In the genomic region with DNA sequence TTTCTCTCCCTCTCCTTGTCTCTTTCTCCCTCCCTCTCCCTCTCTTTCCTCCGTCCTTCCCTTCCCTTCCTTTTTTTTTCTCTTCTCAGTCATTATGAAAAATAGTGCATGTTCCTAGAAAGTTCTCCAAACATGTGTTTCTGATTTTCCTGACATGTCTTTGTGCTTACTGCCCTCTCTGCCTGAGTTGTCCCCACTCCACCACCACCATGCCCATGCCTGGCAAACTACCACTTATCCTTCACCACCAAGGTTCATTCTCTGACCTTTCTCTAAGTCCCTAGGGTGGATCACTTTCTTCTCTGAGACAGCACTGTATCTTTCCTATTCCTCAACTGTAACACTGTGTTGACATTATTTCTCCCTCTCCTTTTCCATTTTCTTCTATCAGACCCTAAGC, we compare ENCODE assay signal across 25 cellular contexts.
DNase-seq lines count a peak whose midpoint lies in the region; ATAC-seq and TF ChIP-seq lines count a peak whose summit lies in the region.
"Had no signal": no experiment of that assay in that cellular context is flagged by ENCODE, and none has a peak within 500 bp of the region (broad histone marks: within the 10 kb centered on the region; RNA-seq: fewer than 3 reads in every experiment).

No MANE protein-coding gene starts in this region.

- H3K27ac Mint-ChIP-seq in activated T-helper 1 cell treated with anti-CD3 and anti-CD28 coated beads, Interleukin-12 subunit alpha, Interleukin-12 subunit beta, Interleukin-2, Interleukin-4 antibody, amounts not matched to agents 30 ng/mL and 10 ng/mL and 1 ng/mL, durations not matched to agents 14 hours and 24 hours and 36 hours: peak overlapping the region; percentile 35
- no peak overlapping the region for H3K27ac Mint-ChIP-seq in neural crest cell (ENCODE audit: unreplicated experiment)
- H3K27ac Mint-ChIP-seq in stimulated activated memory B cell treated with anti-CD40 and anti-IgM and Interleukin-4, amounts not matched to agents 10 μg/mL and 1 μg/mL and 100 μg/mL, for 72 hours: no peak overlapping the region
- H3K27ac Mint-ChIP-seq: CD4-positive, CD25-positive, alpha-beta regulatory T cell; GM23338; HFFc6; IgD-negative memory B cell had no signal

- intact Hi-C loops in activated T-helper 1 cell treated with anti-CD3 and anti-CD28 coated beads, Interleukin-12 subunit alpha, Interleukin-12 subunit beta, Interleukin-2, Interleukin-4 antibody, amounts not matched to agents 30 ng/mL and 10 ng/mL and 1 ng/mL, durations not matched to agents 14 hours and 24 hours and 36 hours (cut with micrococcal nuclease): no loop called here
- intact Hi-C loops in ascending aorta (cut with DNase I): no loop called here

- no peaks in the 10 kb centered on the region for H3K9me3 ChIP-seq in HEK293 (ENCODE audit: control insufficient read depth, insufficient read depth, low read depth, low read length)
- no peaks in the 10 kb centered on the region for H3K9me3 ChIP-seq in ascending aorta
- H3K9me3 ChIP-seq: BLaER1 had no signal

- no peaks in the 10 kb centered on the region for H3K36me3 ChIP-seq in HEK293 (ENCODE audit: control insufficient read depth in 2 of 2, insufficient read depth in 1 of 2, low read length in 2 of 2)
- no peaks in the 10 kb centered on the region for H3K36me3 ChIP-seq in ascending aorta
- H3K36me3 ChIP-seq: BLaER1 had no signal

- TF ChIP-seq CTCF in HEK293 (tag by site-specific recombination; IDR thresholded peaks at IDR 0.05) (no peak), fibroblast of mammary gland (conservative IDR thresholded peaks at IDR 0.05; ENCODE audit: control insufficient read depth, insufficient read depth, low read depth, low read length) (no peak), neural crest cell (conservative IDR thresholded peaks at IDR 0.05) (no peak), ascending aorta (IDR thresholded peaks at IDR 0.05) (no peak)

- no peak overlapping the region for H3K4me3 ChIP-seq in HEK293 (ENCODE audit: low read depth, low read length)
- no peak overlapping the region for H3K4me3 ChIP-seq in fibroblast of mammary gland (ENCODE audit: control insufficient read depth, low read depth, low read length)
- no peak overlapping the region for H3K4me3 ChIP-seq in ascending aorta
- H3K4me3 ChIP-seq: BLaER1, GM23338 had no signal

- H3K4me1 Mint-ChIP-seq in activated T-helper 1 cell treated with anti-CD3 and anti-CD28 coated beads, Interleukin-12 subunit alpha, Interleukin-12 subunit beta, Interleukin-2, Interleukin-4 antibody, amounts not matched to agents 30 ng/mL and 10 ng/mL and 1 ng/mL, durations not matched to agents 14 hours and 24 hours and 36 hours (ENCODE audit: low read depth): no peaks in the 10 kb centered on the region
- peaks cover 14% of the 10 kb centered on the region for H3K4me1 Mint-ChIP-seq in neural crest cell
- no peaks in the 10 kb centered on the region for H3K4me1 Mint-ChIP-seq in stimulated activated memory B cell treated with anti-CD40 and anti-IgM and Interleukin-4, amounts not matched to agents 10 μg/mL and 1 μg/mL and 100 μg/mL, for 72 hours
- H3K4me1 Mint-ChIP-seq: CD4-positive, CD25-positive, alpha-beta regulatory T cell; IgD-negative memory B cell had no signal

- H3K4me1 ChIP-seq in HEK293 (ENCODE audit: control insufficient read depth, insufficient read depth, low read length) (no peaks in the 10 kb centered on the region), ascending aorta (no peaks in the 10 kb centered on the region)
- H3K4me1 ChIP-seq: BLaER1 had no signal

- H3K4me3 Mint-ChIP-seq in activated T-helper 1 cell treated with anti-CD3 and anti-CD28 coated beads, Interleukin-12 subunit alpha, Interleukin-12 subunit beta, Interleukin-2, Interleukin-4 antibody, amounts not matched to agents 30 ng/mL and 10 ng/mL and 1 ng/mL, durations not matched to agents 14 hours and 24 hours and 36 hours: no peak overlapping the region
- H3K4me3 Mint-ChIP-seq in neural crest cell: peak overlapping the region; percentile 25
- H3K4me3 Mint-ChIP-seq in stimulated activated memory B cell treated with anti-CD40 and anti-IgM and Interleukin-4, amounts not matched to agents 10 μg/mL and 1 μg/mL and 100 μg/mL, for 72 hours: no peak overlapping the region
- H3K4me3 Mint-ChIP-seq: CD4-positive, CD25-positive, alpha-beta regulatory T cell; GM23338; H9; HFFc6; IgD-negative memory B cell had no signal

- no peaks in the 10 kb centered on the region for H3K36me3 Mint-ChIP-seq in activated T-helper 1 cell treated with anti-CD3 and anti-CD28 coated beads, Interleukin-12 subunit alpha, Interleukin-12 subunit beta, Interleukin-2, Interleukin-4 antibody, amounts not matched to agents 30 ng/mL and 10 ng/mL and 1 ng/mL, durations not matched to agents 14 hours and 24 hours and 36 hours (ENCODE audit: low read depth)
- H3K36me3 Mint-ChIP-seq in neural crest cell (ENCODE audit: low read depth): peaks cover 5% of the 10 kb centered on the region
- H3K36me3 Mint-ChIP-seq in stimulated activated memory B cell treated with anti-CD40 and anti-IgM and Interleukin-4, amounts not matched to agents 10 μg/mL and 1 μg/mL and 100 μg/mL, for 72 hours: no peaks in the 10 kb centered on the region
- H3K36me3 Mint-ChIP-seq: CD4-positive, CD25-positive, alpha-beta regulatory T cell; IgD-negative memory B cell had no signal

- ATAC-seq in HG02870 (IDR thresholded peaks at IDR 0.05; ENCODE audit: unreplicated experiment): no peak
- ATAC-seq in stimulated activated memory B cell treated with anti-CD40 and anti-IgM and Interleukin-4, amounts not matched to agents 10 μg/mL and 1 μg/mL and 100 μg/mL, for 72 hours: no peak
- ATAC-seq: GM23338 had no signal

- no peak for DNase-seq in activated T-helper 1 cell treated with anti-CD3 and anti-CD28 coated beads, Interleukin-12 subunit alpha, Interleukin-12 subunit beta, Interleukin-2, Interleukin-4 antibody, amounts not matched to agents 30 ng/mL and 10 ng/mL and 1 ng/mL, durations not matched to agents 14 hours and 24 hours and 36 hours (ENCODE audit: low spot score)
- DNase-seq in fibroblast of mammary gland (ENCODE audit: low read depth): peak; percentile 7
- DNase-seq in neural crest cell (ENCODE audit: low read depth, low spot score): no peak
- DNase-seq in pons (ENCODE audit: low spot score): no peak
- no peak for DNase-seq in ascending aorta (ENCODE audit: low spot score in 2 of 2)
- DNase-seq: CD4-positive, CD25-positive, alpha-beta regulatory T cell; H9; HFFc6; NCI-H1092 treated with DMSO at 0.1 percent for 48 hours; NCI-H1436; NCI-H187; NCI-H2081 treated with DMSO at 0.1 percent for 48 hours; NCI-H2171; NCI-H226; NCI-H510A; NCI-H69; SHP77 had no signal

- H3K27me3 ChIP-seq in ascending aorta: no peaks in the 10 kb centered on the region
- H3K27me3 ChIP-seq: BLaER1 had no signal

- peaks cover 4% of the 10 kb centered on the region for H3K9me3 Mint-ChIP-seq in activated T-helper 1 cell treated with anti-CD3 and anti-CD28 coated beads, Interleukin-12 subunit alpha, Interleukin-12 subunit beta, Interleukin-2, Interleukin-4 antibody, amounts not matched to agents 30 ng/mL and 10 ng/mL and 1 ng/mL, durations not matched to agents 14 hours and 24 hours and 36 hours
- no peaks in the 10 kb centered on the region for H3K9me3 Mint-ChIP-seq in neural crest cell
- peaks cover 9% of the 10 kb centered on the region for H3K9me3 Mint-ChIP-seq in stimulated activated memory B cell treated with anti-CD40 and anti-IgM and Interleukin-4, amounts not matched to agents 10 μg/mL and 1 μg/mL and 100 μg/mL, for 72 hours
- H3K9me3 Mint-ChIP-seq: HFFc6 had no signal

- CTCF ChIA-PET in HEK293 (lab: Yijun Ruan, JAX): interaction anchor here (0.5 to 1.3 kb wide), 2 partner anchors 13 to 25 kb away, joined by 3 read pairs; no protein-coding TSS in a partner anchor

- no peak overlapping the region for H3K27ac ChIP-seq in HEK293 (ENCODE audit: extremely low read depth, low read depth, low read length)
- H3K27ac ChIP-seq in ascending aorta: no peak overlapping the region
- H3K27ac ChIP-seq: BLaER1, KMS-11, RWPE1 had no signal

- H3K27me3 Mint-ChIP-seq in activated T-helper 1 cell treated with anti-CD3 and anti-CD28 coated beads, Interleukin-12 subunit alpha, Interleukin-12 subunit beta, Interleukin-2, Interleukin-4 antibody, amounts not matched to agents 30 ng/mL and 10 ng/mL and 1 ng/mL, durations not matched to agents 14 hours and 24 hours and 36 hours (ENCODE audit: insufficient read depth): no peaks in the 10 kb centered on the region
- peaks cover 5% of the 10 kb centered on the region for H3K27me3 Mint-ChIP-seq in neural crest cell (ENCODE audit: low read depth)
- H3K27me3 Mint-ChIP-seq in stimulated activated memory B cell treated with anti-CD40 and anti-IgM and Interleukin-4, amounts not matched to agents 10 μg/mL and 1 μg/mL and 100 μg/mL, for 72 hours: peaks cover 47% of the 10 kb centered on the region

- POLR2A ChIA-PET in HEK293 (lab: Yijun Ruan, JAX): no interaction called here

TF ChIP-seq in HEK293, 187 proteins besides CTCF, POLR2A, EP300 and RAD21:
- TF ChIP-seq SALL2 (tag by site-specific recombination; IDR thresholded peaks at IDR 0.05; ENCODE audit: borderline replicate concordance) (no peak), ZNF366 (tag by site-specific recombination; conservative IDR thresholded peaks at IDR 0.05) (0 out of 2 replicates have a peak, but pooled peaks have one; percentile 31), GFI1B (tag by site-specific recombination; IDR thresholded peaks at IDR 0.05) (no peak)
